Comparison of ENCODE assay signal across 20 cellular contexts in genomic region chr1:1552263-1552639, GRCh38. TPM values are rescaled to one million over a fixed set of nuclear protein-coding genes. Genes with fewer than 3 reads are reported as not detected.
"Had no signal": no experiment of that assay in that cellular context is flagged by ENCODE, and none has a peak within 500 bp of the region (broad histone marks: within the 10 kb centered on the region; RNA-seq: fewer than 3 reads in every experiment).

No MANE protein-coding gene starts in this region.

- H3K4me1 Mint-ChIP-seq: activated CD4-positive, alpha-beta T cell treated with anti-CD3 and anti-CD28 coated beads, Interleukin-2, amount 10 ng/mL, durations not matched to agents 24 days and 14 days; mesothelial cell of epicardium had no signal

- H3K27me3 ChIP-seq: cardiac muscle cell had no signal

- H3K27ac Mint-ChIP-seq: activated CD4-positive, alpha-beta T cell treated with anti-CD3 and anti-CD28 coated beads, Interleukin-2, amount 10 ng/mL, durations not matched to agents 24 days and 14 days; activated CD8-positive, alpha-beta T cell treated with anti-CD3 and anti-CD28 coated beads for 36 hours; activated naive CD4-positive, alpha-beta T cell treated with anti-CD3 and anti-CD28 coated beads, Interleukin-2, amount 50 U/mL, for 24 hours; mesothelial cell of epicardium; natural killer cell treated with Interleukin-12 subunit alpha and Interleukin-12 subunit beta and Interleukin-15 and Interleukin-18, amount 100 ng/mL, for 72 hours had no signal

- DNase-seq: activated CD4-positive, alpha-beta T cell treated with anti-CD3 and anti-CD28 coated beads, Interleukin-2, amount 10 ng/mL, durations not matched to agents 24 days and 14 days; activated CD8-positive, alpha-beta T cell treated with anti-CD3 and anti-CD28 coated beads for 36 hours; activated T-cell treated with anti-CD3 and anti-CD28 coated beads, Interleukin-2, amount 50 U/mL, for 4 hours; amniotic stem cell; effector memory CD8-positive, alpha-beta T cell; foreskin fibroblast; hippocampal formation; occipital lobe; stimulated activated CD4-positive, alpha-beta T cell treated with anti-CD3 and anti-CD28 coated beads, Interleukin-12 subunit alpha, Interleukin-12 subunit beta, amount 100 ng/mL, for 4 hours; stimulated activated CD4-positive, alpha-beta T cell treated with anti-CD3 and anti-CD28 coated beads, Interleukin-1b, Interleukin-23, amount 100 ng/mL, for 48 hours; stimulated activated CD8-positive, alpha-beta memory T cell treated with anti-CD3 and anti-CD28 coated beads, Interleukin-4, amount 100 ng/mL, for 48 hours; stimulated activated naive CD4-positive, alpha-beta T cell; T-helper 9 cell had no signal

- H3K36me3 Mint-ChIP-seq: activated naive CD4-positive, alpha-beta T cell treated with anti-CD3 and anti-CD28 coated beads, Interleukin-2, amount 50 U/mL, for 24 hours; mesothelial cell of epicardium; natural killer cell treated with Interleukin-12 subunit alpha and Interleukin-12 subunit beta and Interleukin-15 and Interleukin-18, amount 100 ng/mL, for 72 hours had no signal

- H3K9me3 Mint-ChIP-seq: activated CD4-positive, alpha-beta T cell treated with anti-CD3 and anti-CD28 coated beads, Interleukin-2, amount 10 ng/mL, durations not matched to agents 24 days and 14 days; activated CD8-positive, alpha-beta T cell treated with anti-CD3 and anti-CD28 coated beads for 36 hours; activated naive CD4-positive, alpha-beta T cell treated with anti-CD3 and anti-CD28 coated beads, Interleukin-2, amount 50 U/mL, for 24 hours; activated T-cell treated with anti-CD3 and anti-CD28 coated beads, Interleukin-2, amount 50 U/mL, for 4 hours; effector memory CD8-positive, alpha-beta T cell; mesothelial cell of epicardium; natural killer cell treated with Interleukin-12 subunit alpha and Interleukin-12 subunit beta and Interleukin-15 and Interleukin-18, amount 100 ng/mL, for 72 hours had no signal

- H3K36me3 ChIP-seq: cardiac muscle cell had no signal

- FAIRE-seq: keratinocyte had no signal

- ATAC-seq: activated CD8-positive, alpha-beta T cell treated with anti-CD3 and anti-CD28 coated beads for 36 hours; activated T-cell treated with anti-CD3 and anti-CD28 coated beads, Interleukin-2, amount 50 U/mL, for 4 hours; effector memory CD8-positive, alpha-beta T cell; left lobe of liver; natural killer cell treated with Interleukin-12 subunit alpha and Interleukin-12 subunit beta and Interleukin-15 and Interleukin-18, amount 100 ng/mL, for 72 hours had no signal

- H3K4me3 ChIP-seq: cardiac muscle cell, lung had no signal

- H3K4me3 Mint-ChIP-seq: activated CD4-positive, alpha-beta T cell treated with anti-CD3 and anti-CD28 coated beads, Interleukin-2, amount 10 ng/mL, durations not matched to agents 24 days and 14 days; activated CD8-positive, alpha-beta T cell treated with anti-CD3 and anti-CD28 coated beads for 36 hours; activated naive CD4-positive, alpha-beta T cell treated with anti-CD3 and anti-CD28 coated beads, Interleukin-2, amount 50 U/mL, for 24 hours; activated T-cell treated with anti-CD3 and anti-CD28 coated beads, Interleukin-2, amount 50 U/mL, for 4 hours; effector memory CD8-positive, alpha-beta T cell; mesothelial cell of epicardium; natural killer cell treated with Interleukin-12 subunit alpha and Interleukin-12 subunit beta and Interleukin-15 and Interleukin-18, amount 100 ng/mL, for 72 hours had no signal

- H3K27me3 Mint-ChIP-seq: activated CD4-positive, alpha-beta T cell treated with anti-CD3 and anti-CD28 coated beads, Interleukin-2, amount 10 ng/mL, durations not matched to agents 24 days and 14 days; activated CD8-positive, alpha-beta T cell treated with anti-CD3 and anti-CD28 coated beads for 36 hours; activated naive CD4-positive, alpha-beta T cell treated with anti-CD3 and anti-CD28 coated beads, Interleukin-2, amount 50 U/mL, for 24 hours; effector memory CD8-positive, alpha-beta T cell; natural killer cell treated with Interleukin-12 subunit alpha and Interleukin-12 subunit beta and Interleukin-15 and Interleukin-18, amount 100 ng/mL, for 72 hours had no signal

RNA-seq across cellular contexts. Expression of gene TMEM240, which starts 11.8 kb away (rescaled TPM):
- total RNA-seq: activated CD4-positive, alpha-beta T cell treated with anti-CD3 and anti-CD28 coated beads, Interleukin-2, amount 10 ng/mL, durations not matched to agents 24 days and 14 days had no signal
